In genomic region chr16:56983211-56983751, GRCh38 we compare ENCODE assay signal across 1 cellular context.
TF ChIP-seq lines count a peak whose summit lies in the region.

No MANE protein-coding gene starts in this region.

TF ChIP-seq in HepG2, 621 proteins besides CTCF, POLR2A, EP300 and RAD21 (continued from another document):
- peak; percentile 27; the same call in 1 of the 2 replicates for TF ChIP-seq FUBP1 (CRISPR knock-in tag; IDR thresholded peaks at IDR 0.05; ENCODE audit: borderline replicate concordance)
- no peak for TF ChIP-seq ZNF263 (CRISPR knock-in tag; IDR thresholded peaks at IDR 0.05)
- no peak for TF ChIP-seq ZSCAN31 (CRISPR knock-in tag; IDR thresholded peaks at IDR 0.05; ENCODE audit: low read depth)
- TF ChIP-seq TFDP2 (CRISPR knock-in tag; IDR thresholded peaks at IDR 0.05): no peak
- TF ChIP-seq PATZ1 (CRISPR knock-in tag; IDR thresholded peaks at IDR 0.05): peak; percentile 63; the same call in 1 of the 2 replicates
- peak; percentile 43; the same call in 1 of the 2 replicates for TF ChIP-seq ZMAT3 (CRISPR knock-in tag; conservative IDR thresholded peaks at IDR 0.05)
- no peak for TF ChIP-seq FOXK2 (IDR thresholded peaks at IDR 0.05)
- TF ChIP-seq FOSL2 (CRISPR knock-in tag; IDR thresholded peaks at IDR 0.05): no peak
- TF ChIP-seq ZNF646 (CRISPR knock-in tag; IDR thresholded peaks at IDR 0.05): no peak
- TF ChIP-seq BCLAF1 (IDR thresholded peaks at IDR 0.05): no peak
- TF ChIP-seq ZNF552 (CRISPR knock-in tag; IDR thresholded peaks at IDR 0.05; ENCODE audit: borderline replicate concordance): no peak
- TF ChIP-seq MAZ (IDR thresholded peaks at IDR 0.05; ENCODE audit: borderline replicate concordance, low read depth, low read length): peak; percentile 71; the same call in 1 of the 2 replicates
- TF ChIP-seq MAZ (CRISPR knock-in tag; IDR thresholded peaks at IDR 0.05; ENCODE audit: low read depth): no peak
- TF ChIP-seq RFXAP (CRISPR knock-in tag; IDR thresholded peaks at IDR 0.05; ENCODE audit: borderline replicate concordance): no peak
- TF ChIP-seq ZBTB38 (CRISPR knock-in tag; IDR thresholded peaks at IDR 0.05): peak; percentile 56; the same call in 1 of the 2 replicates
- TF ChIP-seq ZNF737 (CRISPR knock-in tag; IDR thresholded peaks at IDR 0.05; ENCODE audit: borderline replicate concordance): no peak
